ENCODE assay signal across 25 cellular contexts in the genomic region with DNA sequence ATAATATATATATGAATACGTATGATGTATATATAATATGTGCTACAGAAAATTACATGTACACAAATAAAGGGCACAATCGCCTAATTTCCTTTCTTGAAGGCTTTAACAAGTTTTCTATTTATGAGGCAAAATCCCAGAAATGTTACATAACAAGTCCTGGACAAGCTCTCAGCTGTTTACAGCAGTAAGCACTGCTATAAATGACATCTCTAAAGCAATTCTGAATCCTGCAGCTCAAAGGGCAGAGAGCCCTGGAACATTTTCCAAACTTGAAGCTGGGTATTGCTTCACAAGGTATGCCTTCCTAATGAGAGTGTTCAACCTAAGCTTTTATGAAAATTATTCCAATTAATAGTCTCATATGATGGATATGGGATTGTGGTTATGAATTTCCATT.
DNase-seq lines count a peak whose midpoint lies in the region; ATAC-seq lines count a peak whose summit lies in the region.
"Had no signal": no experiment of that assay in that cellular context is flagged by ENCODE, and none has a peak within 500 bp of the region (broad histone marks: within the 10 kb centered on the region; RNA-seq: fewer than 3 reads in every experiment).

No MANE protein-coding gene starts in this region.

- DNase-seq in globus pallidus (ENCODE audit: low spot score) (peak; percentile 14), superior temporal gyrus (ENCODE audit: extremely low spot score) (peak; percentile 58)
- DNase-seq: 8988T; ACHN; AML-193; BE2C; C1 segment of cervical spinal cord; Caco-2; Calu3; CD4-positive, alpha-beta memory T cell; CD4-positive, alpha-beta T cell; CD4-positive, CD25-positive, alpha-beta regulatory T cell; CD8-positive, alpha-beta memory T cell; CD8-positive, alpha-beta T cell; COR-L47; DMS 273 treated with DMSO at 0.1 percent for 48 hours; DMS153; DMS53; DMS79; DMS79 treated with DMSO at 0.1 percent for 48 hours; DND-41; EL had no signal

- no peak for ATAC-seq in HG02938 (IDR thresholded peaks at IDR 0.05; ENCODE audit: unreplicated experiment)
- ATAC-seq in GM19452 (IDR thresholded peaks at IDR 0.05; ENCODE audit: unreplicated experiment): no peak
- ATAC-seq: A549; CD8-positive, alpha-beta T cell had no signal
